ENCODE assay signal across 21 cellular contexts in genomic region chr22:17079572-17079971, GRCh38.
"Had no signal": no experiment of that assay in that cellular context is flagged by ENCODE, and none has a peak within 500 bp of the region (broad histone marks: within the 10 kb centered on the region; RNA-seq: fewer than 3 reads in every experiment).

No MANE protein-coding gene starts in this region.

- H3K36me3 ChIP-seq: brain microvascular endothelial cell, lower lobe of right lung, tibial nerve had no signal

- H3K27me3 ChIP-seq: brain microvascular endothelial cell, tibial nerve had no signal

- H3K27ac ChIP-seq: brain microvascular endothelial cell, lower lobe of right lung, tibial nerve had no signal

- DNase-seq: activated CD4-positive, alpha-beta memory T cell treated with anti-CD3 and anti-CD28 coated beads for 36 hours; activated naive CD4-positive, alpha-beta T cell treated with anti-CD3 and anti-CD28 coated beads for 36 hours; activated naive CD8-positive, alpha-beta T cell treated with anti-CD3 and anti-CD28 coated beads, Interleukin-2, amount 50 U/mL, for 24 hours; activated T-cell treated with anti-CD3 and anti-CD28 coated beads, Interleukin-2, amount 50 U/mL, for 1 hour; aorta; brain microvascular endothelial cell; cortex of kidney; effector CD4-positive, alpha-beta T cell; lower lobe of right lung; nucleus accumbens; stimulated activated CD4-positive, alpha-beta T cell treated with anti-CD3 and anti-CD28 coated beads, Interleukin-12 subunit alpha, Interleukin-12 subunit beta, amount 100 ng/mL, for 4 hours; stimulated activated CD4-positive, alpha-beta T cell treated with anti-CD3 and anti-CD28 coated beads, Interleukin-1b, Interleukin-23, amount 100 ng/mL, for 48 hours; stimulated activated naive CD8-positive, alpha-beta T cell treated with anti-CD3 and anti-CD28 coated beads, Interleukin-15, Interleukin-2, amounts not matched to agents 100 U/mL and 50 U/mL, for 24 hours; substantia nigra; SW 1271; T-helper 2 cell had no signal

- FAIRE-seq: TTC549, urothelium cell line had no signal

- ATAC-seq: activated naive CD8-positive, alpha-beta T cell treated with anti-CD3 and anti-CD28 coated beads, Interleukin-2, amount 50 U/mL, for 24 hours; activated T-helper 17 cell treated with anti-CD3 and anti-CD28 coated beads, Interleukin-2, amount 50 U/mL, for 72 hours; lower lobe of right lung; natural killer cell treated with Interleukin-12 subunit alpha and Interleukin-12 subunit beta and Interleukin-15 and Interleukin-18, amount 100 ng/mL, for 72 hours; stimulated activated naive CD8-positive, alpha-beta T cell treated with anti-CD3 and anti-CD28 coated beads, Interleukin-15, Interleukin-2, amounts not matched to agents 100 U/mL and 50 U/mL, for 24 hours had no signal

- H3K4me3 ChIP-seq: lower lobe of right lung, tibial nerve had no signal

- H3K9me3 ChIP-seq: lower lobe of right lung, tibial nerve had no signal
